ENCODE assay signal across 1 cellular context in the genomic region with DNA sequence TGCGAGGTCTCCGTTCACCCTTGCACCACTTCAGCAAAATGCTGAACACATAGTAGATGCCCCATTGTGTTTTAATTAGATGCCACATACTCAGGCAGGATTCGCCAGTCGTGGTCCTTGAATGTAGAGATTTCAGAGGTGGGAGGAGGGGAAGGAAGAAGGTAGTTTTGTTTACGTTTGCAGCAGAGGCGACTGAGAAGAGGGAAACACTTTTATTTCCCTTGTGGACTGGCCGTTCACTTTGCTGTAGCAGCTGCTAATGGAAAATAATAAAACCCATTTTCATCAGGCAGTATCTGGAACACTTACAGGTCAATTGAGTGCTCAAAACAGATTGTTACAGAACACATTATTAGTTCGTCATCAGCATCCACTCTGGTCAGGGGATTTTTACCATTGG.
TF ChIP-seq lines count a peak whose summit lies in the region.

No MANE protein-coding gene starts in this region.

TF ChIP-seq in GM23338, 12 proteins besides CTCF, POLR2A, EP300 and RAD21 (continued from another document):
- TF ChIP-seq, protein P1, sequence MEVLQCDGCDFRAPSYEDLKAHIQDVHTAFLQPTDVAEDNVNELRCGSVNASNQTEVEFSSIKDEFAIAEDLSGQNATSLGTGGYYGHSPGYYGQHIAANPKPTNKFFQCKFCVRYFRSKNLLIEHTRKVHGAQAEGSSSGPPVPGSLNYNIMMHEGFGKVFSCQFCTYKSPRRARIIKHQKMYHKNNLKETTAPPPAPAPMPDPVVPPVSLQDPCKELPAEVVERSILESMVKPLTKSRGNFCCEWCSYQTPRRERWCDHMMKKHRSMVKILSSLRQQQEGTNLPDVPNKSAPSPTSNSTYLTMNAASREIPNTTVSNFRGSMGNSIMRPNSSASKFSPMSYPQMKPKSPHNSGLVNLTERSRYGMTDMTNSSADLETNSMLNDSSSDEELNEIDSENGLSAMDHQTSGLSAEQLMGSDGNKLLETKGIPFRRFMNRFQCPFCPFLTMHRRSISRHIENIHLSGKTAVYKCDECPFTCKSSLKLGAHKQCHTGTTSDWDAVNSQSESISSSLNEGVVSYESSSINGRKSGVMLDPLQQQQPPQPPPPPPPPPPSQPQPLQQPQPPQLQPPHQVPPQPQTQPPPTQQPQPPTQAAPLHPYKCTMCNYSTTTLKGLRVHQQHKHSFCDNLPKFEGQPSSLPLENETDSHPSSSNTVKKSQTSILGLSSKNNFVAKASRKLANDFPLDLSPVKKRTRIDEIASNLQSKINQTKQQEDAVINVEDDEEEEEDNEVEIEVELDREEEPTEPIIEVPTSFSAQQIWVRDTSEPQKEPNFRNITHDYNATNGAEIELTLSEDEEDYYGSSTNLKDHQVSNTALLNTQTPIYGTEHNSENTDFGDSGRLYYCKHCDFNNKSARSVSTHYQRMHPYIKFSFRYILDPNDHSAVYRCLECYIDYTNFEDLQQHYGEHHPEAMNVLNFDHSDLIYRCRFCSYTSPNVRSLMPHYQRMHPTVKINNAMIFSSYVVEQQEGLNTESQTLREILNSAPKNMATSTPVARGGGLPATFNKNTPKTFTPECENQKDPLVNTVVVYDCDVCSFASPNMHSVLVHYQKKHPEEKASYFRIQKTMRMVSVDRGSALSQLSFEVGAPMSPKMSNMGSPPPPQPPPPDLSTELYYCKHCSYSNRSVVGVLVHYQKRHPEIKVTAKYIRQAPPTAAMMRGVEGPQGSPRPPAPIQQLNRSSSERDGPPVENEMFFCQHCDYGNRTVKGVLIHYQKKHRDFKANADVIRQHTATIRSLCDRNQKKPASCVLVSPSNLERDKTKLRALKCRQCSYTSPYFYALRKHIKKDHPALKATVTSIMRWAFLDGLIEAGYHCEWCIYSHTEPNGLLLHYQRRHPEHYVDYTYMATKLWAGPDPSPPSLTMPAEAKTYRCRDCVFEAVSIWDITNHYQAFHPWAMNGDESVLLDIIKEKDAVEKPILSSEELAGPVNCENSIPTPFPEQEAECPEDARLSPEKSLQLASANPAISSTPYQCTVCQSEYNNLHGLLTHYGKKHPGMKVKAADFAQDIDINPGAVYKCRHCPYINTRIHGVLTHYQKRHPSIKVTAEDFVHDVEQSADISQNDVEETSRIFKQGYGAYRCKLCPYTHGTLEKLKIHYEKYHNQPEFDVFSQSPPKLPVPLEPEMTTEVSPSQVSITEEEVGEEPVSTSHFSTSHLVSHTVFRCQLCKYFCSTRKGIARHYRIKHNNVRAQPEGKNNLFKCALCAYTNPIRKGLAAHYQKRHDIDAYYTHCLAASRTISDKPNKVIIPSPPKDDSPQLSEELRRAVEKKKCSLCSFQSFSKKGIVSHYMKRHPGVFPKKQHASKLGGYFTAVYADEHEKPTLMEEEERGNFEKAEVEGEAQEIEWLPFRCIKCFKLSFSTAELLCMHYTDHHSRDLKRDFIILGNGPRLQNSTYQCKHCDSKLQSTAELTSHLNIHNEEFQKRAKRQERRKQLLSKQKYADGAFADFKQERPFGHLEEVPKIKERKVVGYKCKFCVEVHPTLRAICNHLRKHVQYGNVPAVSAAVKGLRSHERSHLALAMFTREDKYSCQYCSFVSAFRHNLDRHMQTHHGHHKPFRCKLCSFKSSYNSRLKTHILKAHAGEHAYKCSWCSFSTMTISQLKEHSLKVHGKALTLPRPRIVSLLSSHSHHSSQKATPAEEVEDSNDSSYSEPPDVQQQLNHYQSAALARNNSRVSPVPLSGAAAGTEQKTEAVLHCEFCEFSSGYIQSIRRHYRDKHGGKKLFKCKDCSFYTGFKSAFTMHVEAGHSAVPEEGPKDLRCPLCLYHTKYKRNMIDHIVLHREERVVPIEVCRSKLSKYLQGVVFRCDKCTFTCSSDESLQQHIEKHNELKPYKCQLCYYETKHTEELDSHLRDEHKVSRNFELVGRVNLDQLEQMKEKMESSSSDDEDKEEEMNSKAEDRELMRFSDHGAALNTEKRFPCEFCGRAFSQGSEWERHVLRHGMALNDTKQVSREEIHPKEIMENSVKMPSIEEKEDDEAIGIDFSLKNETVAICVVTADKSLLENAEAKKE (CRISPR knock-in tag; IDR thresholded peaks at IDR 0.05), result no peak
- TF ChIP-seq EZH2phosphoT487 (IDR thresholded peaks at IDR 0.05; ENCODE audit: unreplicated experiment) (no peak), NANOG (IDR thresholded peaks at IDR 0.05; ENCODE audit: borderline replicate concordance) (no peak)
